ENCODE assay signal across 27 cellular contexts in the genomic region with DNA sequence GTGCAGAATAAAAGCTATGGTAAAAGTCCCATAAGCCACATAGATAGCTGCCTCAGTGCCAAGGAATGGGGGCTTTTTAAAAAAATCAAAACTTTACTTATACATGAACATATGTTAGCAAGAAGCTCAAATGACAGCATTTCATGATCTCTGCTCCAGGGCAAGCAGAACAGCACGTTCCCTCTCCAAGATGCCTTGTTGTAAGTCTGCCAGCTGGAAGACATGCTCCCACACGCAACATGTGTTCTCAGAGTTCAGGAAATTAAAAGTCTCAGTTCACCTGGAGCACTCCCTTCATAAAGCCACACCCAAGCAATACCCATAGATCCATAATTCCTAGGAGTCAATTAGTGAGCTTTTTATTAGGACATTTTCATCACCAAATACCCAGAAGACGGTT. TPM values are rescaled to one million over a fixed set of nuclear protein-coding genes. Genes with fewer than 3 reads are reported as not detected.
A peak's percentile ranks its signal among the peaks of the same experiment; 100 is the strongest.
DNase-seq lines count a peak whose midpoint lies in the region; ATAC-seq and TF ChIP-seq lines count a peak whose summit lies in the region.
"Had no signal": no experiment of that assay in that cellular context is flagged by ENCODE, and none has a peak within 500 bp of the region (broad histone marks: within the 10 kb centered on the region; RNA-seq: fewer than 3 reads in every experiment).

No MANE protein-coding gene starts in this region.

- CTCF ChIA-PET in RWPE1 (lab: Yijun Ruan, JAX) = no interaction called here

- TF ChIP-seq CTCF in RWPE1 (conservative IDR thresholded peaks at IDR 0.05; ENCODE audit: low read depth) = no peak
- TF ChIP-seq CTCF in fibroblast of mammary gland (conservative IDR thresholded peaks at IDR 0.05; ENCODE audit: control insufficient read depth, insufficient read depth, low read depth, low read length) = no peak
- no peak for TF ChIP-seq CTCF in prostate gland (IDR thresholded peaks at IDR 0.05)

- intact Hi-C loops in prostate gland (cut with DNase I) = no loop called here

- H3K27ac ChIP-seq in RWPE1 (no peak overlapping the region), prostate gland (peak overlapping the region; percentile 23 to 43)
- H3K27ac ChIP-seq: GM23248, ovary, thoracic aorta had no signal

- 34% methylated on average over 3 of the region's 3 CpGs for WGBS in prostate gland

- ATAC-seq in GM18868 (IDR thresholded peaks at IDR 0.05; ENCODE audit: unreplicated experiment) (no peak), GM19395 (IDR thresholded peaks at IDR 0.05; ENCODE audit: unreplicated experiment) (no peak)
- ATAC-seq: activated CD4-positive, CD25-positive, alpha-beta regulatory T cell treated with anti-CD3 and anti-CD28 coated beads, Interleukin-2, amount 50 U/mL, for 24 hours; GM12878 had no signal

- H3K36me3 ChIP-seq in prostate gland = no peaks in the 10 kb centered on the region
- H3K36me3 ChIP-seq: ovary, thoracic aorta had no signal

- no peak for TF ChIP-seq POLR2A in prostate gland (IDR thresholded peaks at IDR 0.05)

- no peaks in the 10 kb centered on the region for H3K9me3 ChIP-seq in prostate gland
- H3K9me3 ChIP-seq: ovary, SK-N-SH, thoracic aorta had no signal

- no peaks in the 10 kb centered on the region for H3K4me1 ChIP-seq in prostate gland (replicated peaks)

- DNase-seq in DMS 273 (lab: John Stamatoyannopoulos, UW; ENCODE audit: unreplicated experiment) (peak; percentile 93), RWPE1 (ENCODE audit: low spot score) (peak; percentile 31), fibroblast of mammary gland (ENCODE audit: low read depth) (peak; percentile 39), prostate gland (ENCODE audit: low spot score) (peak; percentile 76), ureter (ENCODE audit: low spot score) (no peak), amygdala (lab: John Stamatoyannopoulos, UW) (no peak)
- DNase-seq: activated CD4-positive, alpha-beta T cell treated with anti-CD3 and anti-CD28 coated beads, Interleukin-2, amount 50 U/mL, for 48 hours; activated naive CD4-positive, alpha-beta T cell treated with Interleukin-2 at 50 U/mL for 16 hours; CD4-positive, CD25-positive, alpha-beta regulatory T cell; effector CD8-positive, alpha-beta T cell; EL; erythroblast; GM23248; HFFc6; kidney; NCI-H1092; NCI-H1694 treated with DMSO at 0.1 percent for 48 hours; NCI-H774; SK-N-SH; stimulated activated naive CD4-positive, alpha-beta T cell treated with Interleukin-2 at 50 U/mL for 16 hours had no signal

- H3K27me3 ChIP-seq in prostate gland (replicated peaks; ENCODE audit: insufficient read depth) = no peaks in the 10 kb centered on the region
- H3K27me3 ChIP-seq: ovary had no signal

- POLR2A ChIA-PET in RWPE1 (lab: Yijun Ruan, JAX; ENCODE audit: low non-redundant PET) = no interaction called here

- H3K4me3 ChIP-seq in fibroblast of mammary gland (ENCODE audit: control insufficient read depth, low read depth, low read length) (no peak overlapping the region), prostate gland (no peak overlapping the region)
- H3K4me3 ChIP-seq: GM12878, GM23248, lung, ovary, thoracic aorta had no signal

RNA-seq across cellular contexts. Expression of a gene that starts 52.2 kb away (rescaled TPM):
- 10 to 100 TPM; 15.3 to 16.6 TPM for total RNA-seq in prostate gland
- total RNA-seq in ureter = 43.0 TPM
- total RNA-seq: CD4-positive, CD25-positive, alpha-beta regulatory T cell had no signal

Comparison
In these comparisons a context has a peak if more than half of its experiments do, and no peak if none do; other contexts are left out.
1. DNase-seq: peak in DMS 273 (single experiment), RWPE1 (single experiment), fibroblast of mammary gland (single experiment) and prostate gland (single experiment); none in ureter (single experiment) and amygdala (0 of 56).